In genomic region chr22:39470462-39471335, GRCh38 we compare ENCODE assay signal across 8 cellular contexts. TPM values are rescaled to one million over a fixed set of nuclear protein-coding genes. Genes with fewer than 3 reads are reported as not detected.
DNase-seq lines count a peak whose midpoint lies in the region; ATAC-seq, FAIRE-seq and TF ChIP-seq lines count a peak whose summit lies in the region.

No MANE protein-coding gene starts in this region.

- H3K27me3 Mint-ChIP-seq in glutamatergic neuron (ENCODE audit: unreplicated experiment) = peaks cover 3% of the 10 kb centered on the region
- no peaks in the 10 kb centered on the region for H3K27me3 Mint-ChIP-seq in T-helper 17 cell

- H3K36me3 ChIP-seq in Peyer's patch (no peaks in the 10 kb centered on the region), skeletal muscle tissue (ENCODE audit: control insufficient read depth in 3 of 3, insufficient read depth in 3 of 3, low read length in 3 of 3) (no peaks in the 10 kb centered on the region)

- H3K27me3 ChIP-seq in Peyer's patch (no peaks in the 10 kb centered on the region), skeletal muscle tissue (ENCODE audit: control insufficient read depth in 3 of 3, insufficient read depth in 3 of 3, low read length in 3 of 3) (peaks cover 0 to 18% (median 14%) of the 10 kb centered on the region in 3 donors)

- H3K27ac Mint-ChIP-seq in glutamatergic neuron (ENCODE audit: unreplicated experiment) (peak overlapping the region; percentile 64), T-helper 17 cell (no peak overlapping the region)

- H3K9me3 Mint-ChIP-seq in glutamatergic neuron (ENCODE audit: unreplicated experiment) = no peaks in the 10 kb centered on the region

- TF ChIP-seq CTCF in Peyer's patch (IDR thresholded peaks at IDR 0.05) = no peak
- no peak for TF ChIP-seq CTCF in glutamatergic neuron (IDR thresholded peaks at IDR 0.05; ENCODE audit: partially characterized antibody, unreplicated experiment)

- H3K27ac ChIP-seq in Peyer's patch (peak overlapping the region; percentile 69 to 98 (median 91)), skeletal muscle tissue (ENCODE audit: low read depth, low read length) (peak overlapping the region; percentile 65)

- H3K4me3 ChIP-seq in Peyer's patch (peak overlapping the region in 2 of 4 donors; percentile 55 to 57), skeletal muscle tissue (ENCODE audit: low read length in 3 of 3) (no peak overlapping the region)

- peak; percentile 38 for FAIRE-seq in GM12892 (lab: Jason Lieb, UNC)

- H3K4me3 Mint-ChIP-seq in glutamatergic neuron (ENCODE audit: unreplicated experiment) (peak overlapping the region; percentile 60), T-helper 17 cell (no peak overlapping the region)

- H3K4me1 ChIP-seq in Peyer's patch (peaks cover 7 to 74% (median 27%) of the 10 kb centered on the region in 4 donors), skeletal muscle tissue (ENCODE audit: control insufficient read depth in 3 of 3, insufficient read depth in 3 of 3, low read length in 3 of 3) (peaks cover 27 to 46% (median 44%) of the 10 kb centered on the region in 3 donors)

- no peak for DNase-seq in GM12892 (ENCODE audit: insufficient read length)
- DNase-seq in Peyer's patch = no peak
- no peak for DNase-seq in glutamatergic neuron
- DNase-seq in dermis blood vessel endothelial cell = no peak
- DNase-seq in NCI-H774 (lab: John Stamatoyannopoulos, UW) = no peak
- no peak for DNase-seq in T-helper 17 cell

- H3K9me3 ChIP-seq in Peyer's patch (no peaks in the 10 kb centered on the region), skeletal muscle tissue (ENCODE audit: control insufficient read depth in 3 of 3, low read length in 3 of 3) (no peaks in the 10 kb centered on the region), T-helper 17 cell (ENCODE audit: control insufficient read depth, low read length, poor library complexity, severe bottlenecking) (no peaks in the 10 kb centered on the region)

- no peak for TF ChIP-seq POLR2A in GM12892 (IDR thresholded peaks at IDR 0.05; ENCODE audit: low read depth, low read length)
- TF ChIP-seq POLR2A in Peyer's patch (IDR thresholded peaks at IDR 0.05) = no peak

- peaks cover 28% of the 10 kb centered on the region for H3K4me1 Mint-ChIP-seq in glutamatergic neuron (ENCODE audit: low read depth, unreplicated experiment)
- H3K4me1 Mint-ChIP-seq in T-helper 17 cell = peaks cover 20% of the 10 kb centered on the region

- H3K36me3 Mint-ChIP-seq in glutamatergic neuron (ENCODE audit: unreplicated experiment) (no peaks in the 10 kb centered on the region), T-helper 17 cell (ENCODE audit: low read depth) (no peaks in the 10 kb centered on the region)

- H3K9ac ChIP-seq in skeletal muscle tissue (ENCODE audit: low read depth in 1 of 3, low read length in 3 of 3) = peak overlapping the region in 1 of 3 donors; percentile 8

- no peak for ATAC-seq in HG02798 (IDR thresholded peaks at IDR 0.05; ENCODE audit: poor library complexity, unreplicated experiment)
- ATAC-seq in T-helper 17 cell = no peak

RNA-seq across cellular contexts. Expression of gene MGAT3, which starts 13.9 kb away (rescaled TPM):
- 16.6 TPM for polyA plus RNA-seq in GM12892 (2012; ENCODE audit: missing spikeins)
- total RNA-seq in Peyer's patch = 10 to 100 TPM in 3 of 4 donors, 1 to 10 TPM in 1; 5.0 to 53.7 (median 49.6) TPM
- 12.8 TPM for total RNA-seq in glutamatergic neuron (ENCODE audit: unreplicated experiment)
- total RNA-seq in skeletal muscle tissue = 2.1 TPM
- under 0.01 TPM in 1 of 2 replicates, not detected in the other for total RNA-seq in dermis blood vessel endothelial cell
- under 1 TPM; 0.25 to 0.96 TPM for total RNA-seq in T-helper 17 cell

RNA-seq across cellular contexts. Expression of gene MIEF1, which starts 31.4 kb away (rescaled TPM):
- polyA plus RNA-seq in GM12892 (2012; ENCODE audit: missing spikeins) = 15.2 TPM
- 10 to 100 TPM; 16.5 to 51.0 (median 41.3) TPM for total RNA-seq in Peyer's patch
- total RNA-seq in glutamatergic neuron (ENCODE audit: unreplicated experiment) = 40.0 TPM
- total RNA-seq in skeletal muscle tissue = 10.4 TPM
- total RNA-seq in dermis blood vessel endothelial cell = 19.4 and 26.5 TPM in 2 replicates
- 10 to 100 TPM; 16.9 to 22.7 TPM for total RNA-seq in T-helper 17 cell

RNA-seq across cellular contexts. Expression of gene ATF4, which starts 49.7 kb away (rescaled TPM):
- polyA plus RNA-seq in GM12892 (2012; ENCODE audit: missing spikeins) = 330 TPM
- total RNA-seq in Peyer's patch = 100 to 1,000 TPM; 222 to 550 (median 280) TPM
- total RNA-seq in glutamatergic neuron (ENCODE audit: unreplicated experiment) = 509 TPM
- 136 TPM for total RNA-seq in skeletal muscle tissue
- total RNA-seq in dermis blood vessel endothelial cell = 150 and 159 TPM in 2 replicates
- 100 to 1,000 TPM; 260 to 333 TPM for total RNA-seq in T-helper 17 cell
